In genomic region chr16:25108054-25108453, GRCh38 we compare ENCODE assay signal across 1 cellular context.
TF ChIP-seq lines count a peak whose summit lies in the region.

No MANE protein-coding gene starts in this region.

TF ChIP-seq in HepG2, 621 proteins besides CTCF, POLR2A, EP300 and RAD21 (continued from another document and continues in another):
- TF ChIP-seq FOXP4 (CRISPR knock-in tag; IDR thresholded peaks at IDR 0.05) (no peak), AFF4 (CRISPR knock-in tag; IDR thresholded peaks at IDR 0.05) (no peak), TMF1 (CRISPR knock-in tag; IDR thresholded peaks at IDR 0.05; ENCODE audit: low read depth) (no peak), MAX (IDR thresholded peaks at IDR 0.05) (peak; percentile 69), ZNF230 (CRISPR knock-in tag; IDR thresholded peaks at IDR 0.05) (no peak), ZEB1 (IDR thresholded peaks at IDR 0.05; ENCODE audit: insufficient replicate concordance, low read depth) (no peak), ZBTB2 (CRISPR knock-in tag; IDR thresholded peaks at IDR 0.05; ENCODE audit: low read depth) (no peak), ZNF367 (CRISPR knock-in tag; IDR thresholded peaks at IDR 0.05; ENCODE audit: borderline replicate concordance) (no peak), GABPB1 (CRISPR knock-in tag; IDR thresholded peaks at IDR 0.05) (no peak), ARID2 (CRISPR knock-in tag; IDR thresholded peaks at IDR 0.05; ENCODE audit: borderline replicate concordance) (no peak), GATA4 (IDR thresholded peaks at IDR 0.05; ENCODE audit: borderline replicate concordance, low read depth) (no peak), AGO2 (optimal IDR thresholded peaks at IDR 0.05; ENCODE audit: low read depth, low read length) (no peak), MNT (IDR thresholded peaks at IDR 0.05) (peak; percentile 56), LRRFIP1 (CRISPR knock-in tag; conservative IDR thresholded peaks at IDR 0.05) (no peak), SALL1 (CRISPR knock-in tag; IDR thresholded peaks at IDR 0.05) (0 out of 2 replicates have a peak, but pooled peaks have one; percentile 24), PRDM15 (CRISPR knock-in tag; IDR thresholded peaks at IDR 0.05) (no peak), GLI4 (CRISPR knock-in tag; IDR thresholded peaks at IDR 0.05; ENCODE audit: borderline replicate concordance) (no peak), ZNF761 (CRISPR knock-in tag; conservative IDR thresholded peaks at IDR 0.05) (no peak), HOXA3 (CRISPR knock-in tag; IDR thresholded peaks at IDR 0.05) (no peak; the same call in 1 of the 2 replicates), ZNF264 (CRISPR knock-in tag; IDR thresholded peaks at IDR 0.05) (no peak), SP140L (CRISPR knock-in tag; IDR thresholded peaks at IDR 0.05; ENCODE audit: borderline replicate concordance) (no peak), ZNF572 (CRISPR knock-in tag; IDR thresholded peaks at IDR 0.05) (no peak), IRF2 (CRISPR knock-in tag; IDR thresholded peaks at IDR 0.05) (no peak), CSRNP1 (CRISPR knock-in tag; IDR thresholded peaks at IDR 0.05) (no peak), ZBTB26 (CRISPR knock-in tag; IDR thresholded peaks at IDR 0.05; ENCODE audit: borderline replicate concordance) (no peak), MYC (CRISPR knock-in tag; IDR thresholded peaks at IDR 0.05; ENCODE audit: borderline replicate concordance) (peak; percentile 76; the same call in 1 of the 2 replicates), XBP1 (CRISPR knock-in tag; IDR thresholded peaks at IDR 0.05) (no peak), FOXJ3 (CRISPR knock-in tag; IDR thresholded peaks at IDR 0.05; ENCODE audit: borderline replicate concordance) (no peak), GABPA (IDR thresholded peaks at IDR 0.05; ENCODE audit: low read depth, low read length) (no peak), GABPA (CRISPR knock-in tag; IDR thresholded peaks at IDR 0.05; ENCODE audit: low read depth) (peak; percentile 27; the same call in 1 of the 2 replicates), ZBTB1 (CRISPR knock-in tag; IDR thresholded peaks at IDR 0.05; ENCODE audit: borderline replicate concordance) (no peak), ZNF83 (CRISPR knock-in tag; IDR thresholded peaks at IDR 0.05; ENCODE audit: borderline replicate concordance) (no peak), MED1 (CRISPR knock-in tag; IDR thresholded peaks at IDR 0.05) (no peak), TBX3 (IDR thresholded peaks at IDR 0.05; ENCODE audit: borderline replicate concordance) (no peak), RARA (CRISPR knock-in tag; IDR thresholded peaks at IDR 0.05) (no peak), DPF2 (CRISPR knock-in tag; IDR thresholded peaks at IDR 0.05; ENCODE audit: borderline replicate concordance, low read depth) (no peak), ZNF597 (CRISPR knock-in tag; IDR thresholded peaks at IDR 0.05) (no peak)
